In the genomic region with DNA sequence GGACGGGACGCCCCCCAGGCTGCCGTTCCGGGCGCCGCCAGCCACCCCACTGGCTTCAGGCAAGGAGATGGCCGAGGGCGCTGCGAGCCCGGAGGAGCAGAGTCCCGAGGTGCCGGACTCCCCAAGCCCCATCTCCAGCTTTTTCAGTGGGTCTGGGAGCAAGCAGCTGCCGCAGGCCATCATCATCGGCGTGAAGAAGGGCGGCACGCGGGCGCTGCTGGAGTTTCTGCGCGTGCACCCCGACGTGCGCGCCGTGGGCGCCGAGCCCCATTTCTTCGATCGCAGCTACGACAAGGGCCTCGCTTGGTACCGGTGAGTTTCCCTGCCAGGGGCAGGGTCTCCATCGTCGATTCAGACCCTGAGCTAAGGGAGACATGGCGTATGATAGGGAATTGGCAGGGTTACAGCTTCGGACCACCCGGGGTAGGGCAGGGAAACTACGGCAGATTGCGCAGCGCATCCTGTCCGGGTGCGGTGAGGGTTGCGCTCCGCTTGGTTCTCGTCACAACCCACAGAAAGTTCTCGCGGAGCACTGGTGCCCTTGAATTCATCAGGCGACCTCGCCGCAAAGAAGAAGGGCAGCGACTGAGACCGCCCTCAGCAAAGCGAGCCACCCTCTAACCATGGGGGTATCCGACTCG, we compare ENCODE assay signal across 8 cellular contexts. TPM values are rescaled to one million over a fixed set of nuclear protein-coding genes. Genes with fewer than 3 reads are reported as not detected.
DNase-seq lines count a peak whose midpoint lies in the region; ATAC-seq and TF ChIP-seq lines count a peak whose summit lies in the region.

No MANE protein-coding gene starts in this region.

- H3K9ac ChIP-seq in mucosa of rectum (ENCODE audit: low read depth in 1 of 2, low read length in 2 of 2) (peak overlapping the region; percentile 29 to 70), subcutaneous abdominal adipose tissue (ENCODE audit: low read length in 5 of 5) (peak overlapping the region in 4 of 5 donors; percentile 17 to 56 (median 37))

- H3K27me3 ChIP-seq in dorsolateral prefrontal cortex: peaks cover 24 to 100% (median 97%) of the 10 kb centered on the region in 45 donors
- H3K27me3 ChIP-seq in mucosa of rectum (ENCODE audit: control insufficient read depth in 2 of 2, insufficient read depth in 2 of 2, low read length in 2 of 2): peaks cover 51 to 56% of the 10 kb centered on the region in 2 donors
- peaks cover 29 to 75% (median 41%) of the 10 kb centered on the region in 5 donors for H3K27me3 ChIP-seq in subcutaneous abdominal adipose tissue (ENCODE audit: control insufficient read depth in 5 of 5, insufficient read depth in 4 of 5, low read length in 5 of 5)

- TF ChIP-seq CTCF in dorsolateral prefrontal cortex (IDR thresholded peaks at IDR 0.05 in 54 of 56, conservative IDR thresholded peaks at IDR 0.05 in 2 of 56; ENCODE audit: low read depth in 1 of 56, partially characterized antibody in 56 of 56): no peak

- H3K27ac ChIP-seq in dorsolateral prefrontal cortex (peak overlapping the region in 6 of 59 donors; percentile 7 to 65 (median 26)), mucosa of rectum (ENCODE audit: low read depth in 2 of 2, low read length in 2 of 2) (peak overlapping the region; percentile 68 to 80), subcutaneous abdominal adipose tissue (ENCODE audit: low read depth, low read length) (peak overlapping the region; percentile 50)

- H3K9me3 ChIP-seq in mucosa of rectum (ENCODE audit: control insufficient read depth in 2 of 2, low read length in 2 of 2) (peaks cover 0 to 3% of the 10 kb centered on the region in 2 donors), subcutaneous abdominal adipose tissue (ENCODE audit: control insufficient read depth in 5 of 5, low read length in 5 of 5) (no peaks in the 10 kb centered on the region)

- ATAC-seq in HG03354 (IDR thresholded peaks at IDR 0.05; ENCODE audit: poor library complexity, severe bottlenecking, unreplicated experiment): peak; percentile 35

- H3K4me3 ChIP-seq in dorsolateral prefrontal cortex (peak overlapping the region; percentile 23 to 70 (median 52)), mucosa of rectum (ENCODE audit: low read length in 2 of 2) (peak overlapping the region; percentile 79 to 83), subcutaneous abdominal adipose tissue (ENCODE audit: low read depth in 1 of 5, low read length in 5 of 5) (peak overlapping the region; percentile 56 to 81 (median 70))

- DNase-seq in COLO668 (lab: John Stamatoyannopoulos, UW; ENCODE audit: unreplicated experiment) (peak; percentile 14), dorsolateral prefrontal cortex (peak in 1 of 10 donors; percentile 10), NCI-H1930 (lab: John Stamatoyannopoulos, UW) (no peak), Kasumi-1 (lab: John Stamatoyannopoulos, UW) (no peak)
- DNase-seq in activated CD4-positive, alpha-beta T cell treated with anti-CD3 and anti-CD28 coated beads for 1 hour: peak; percentile 41

- intact Hi-C loops in dorsolateral prefrontal cortex (cut with DNase I): loop anchor here (2.0 to 10.0 kb wide), 3 partner anchors 623 to 967 kb away; no protein-coding TSS in a partner anchor

- no peaks in the 10 kb centered on the region for H3K36me3 ChIP-seq in mucosa of rectum (ENCODE audit: control insufficient read depth in 2 of 2, insufficient read depth in 2 of 2, low read length in 2 of 2)
- H3K36me3 ChIP-seq in subcutaneous abdominal adipose tissue (ENCODE audit: control insufficient read depth in 5 of 5, insufficient read depth in 5 of 5, low read length in 5 of 5): no peaks in the 10 kb centered on the region

- peaks cover 28 to 35% of the 10 kb centered on the region in 2 donors for H3K4me1 ChIP-seq in mucosa of rectum (ENCODE audit: control insufficient read depth in 2 of 2, insufficient read depth in 2 of 2, low read length in 2 of 2)
- peaks cover 5 to 70% (median 61%) of the 10 kb centered on the region in 5 donors for H3K4me1 ChIP-seq in subcutaneous abdominal adipose tissue (ENCODE audit: control insufficient read depth in 5 of 5, insufficient read depth in 5 of 5, low read length in 5 of 5)

RNA-seq across cellular contexts. Expression of gene HS3ST3B1, which starts 1.0 kb away (rescaled TPM):
- total RNA-seq in dorsolateral prefrontal cortex: 10 to 100 TPM in 1 of 120 experiments, 1 to 10 TPM in 110, under 1 TPM in 9; 0.41 to 18.5 (median 1.9) TPM

Comparison
In these comparisons a context has a peak if more than half of its experiments do, and no peak if none do; other contexts are left out.
1. DNase-seq: peak in COLO668 (single experiment) and activated CD4-positive, alpha-beta T cell treated with anti-CD3 and anti-CD28 coated beads for 1 hour (single experiment); none in NCI-H1930 (0 of 2) and Kasumi-1 (0 of 2).
2. Peak in every context shown above with its lines, with median percentiles within 50 percentile points of each other: H3K4me3 ChIP-seq.